In the genomic region with DNA sequence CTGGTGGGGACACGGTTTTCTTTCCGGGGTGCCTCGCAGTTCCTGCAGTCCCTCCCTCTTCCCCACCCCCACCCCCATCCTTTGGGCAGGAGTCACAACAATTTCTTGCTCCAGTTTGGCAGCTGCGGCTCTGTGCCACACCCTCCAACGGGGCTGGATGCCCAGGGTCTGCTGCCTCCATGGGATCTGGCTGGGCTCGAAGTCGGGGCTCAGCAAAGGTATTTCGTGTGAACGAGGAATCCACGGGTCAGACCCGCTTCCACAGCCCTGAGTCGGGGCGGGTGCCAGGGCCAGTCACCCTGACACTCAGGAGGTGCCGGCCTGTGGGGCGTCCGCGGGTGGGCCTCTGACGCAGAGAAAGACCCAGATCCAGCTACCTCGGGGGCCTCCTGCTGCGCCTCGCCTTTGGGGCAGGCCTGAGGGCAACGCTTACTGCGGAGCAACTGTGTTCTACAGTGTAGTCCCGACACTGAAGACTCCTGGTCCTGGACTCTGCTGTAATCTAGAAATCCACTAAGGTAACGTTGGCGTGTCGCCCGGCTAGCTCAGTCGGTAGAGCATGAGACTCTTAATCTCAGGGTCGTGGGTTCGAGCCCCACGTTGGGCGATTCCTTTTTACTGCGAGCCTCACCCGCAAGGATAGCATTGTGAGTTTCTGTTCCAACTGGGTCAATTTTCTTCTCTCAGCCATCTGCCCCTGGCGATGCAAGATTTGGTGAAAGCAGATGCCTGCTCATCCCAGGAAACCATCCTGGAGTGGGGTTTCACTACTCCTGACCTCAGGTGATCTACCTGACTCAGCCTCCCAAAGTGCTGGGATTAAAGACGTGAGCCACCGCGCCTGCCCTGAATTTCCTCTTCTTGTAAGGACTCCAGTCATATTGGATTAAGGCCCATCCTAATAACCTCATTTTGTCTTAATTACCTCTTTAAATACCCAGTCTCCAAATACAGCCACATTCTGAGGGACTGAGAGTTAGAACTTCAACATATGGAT, we compare ENCODE assay signal across 8 cellular contexts. TPM values are rescaled to one million over a fixed set of nuclear protein-coding genes. Genes with fewer than 3 reads are reported as not detected.
DNase-seq lines count a peak whose midpoint lies in the region; ATAC-seq and TF ChIP-seq lines count a peak whose summit lies in the region.

No MANE protein-coding gene starts in this region.

- TF ChIP-seq POLR2A in erythroblast (IDR thresholded peaks at IDR 0.05; ENCODE audit: low read length): no peak

- H3K27ac Mint-ChIP-seq in stimulated activated naive CD8-positive, alpha-beta T cell treated with anti-CD3 and anti-CD28 coated beads, Interleukin-15, Interleukin-2, amounts not matched to agents 100 ng/mL and 50 ng/mL, for 24 hours: peak overlapping the region; percentile 84

- no peak for ATAC-seq in HG02884 (IDR thresholded peaks at IDR 0.05; ENCODE audit: unreplicated experiment)

- H3K36me3 Mint-ChIP-seq in stimulated activated naive CD8-positive, alpha-beta T cell treated with anti-CD3 and anti-CD28 coated beads, Interleukin-15, Interleukin-2, amounts not matched to agents 100 ng/mL and 50 ng/mL, for 24 hours (ENCODE audit: low read depth): no peaks in the 10 kb centered on the region

- no peaks in the 10 kb centered on the region for H3K9me3 Mint-ChIP-seq in stimulated activated naive CD8-positive, alpha-beta T cell treated with anti-CD3 and anti-CD28 coated beads, Interleukin-15, Interleukin-2, amounts not matched to agents 100 ng/mL and 50 ng/mL, for 24 hours

- DNase-seq in activated naive CD4-positive, alpha-beta T cell treated with Interleukin-2 at 50 U/mL for 16 hours: peak; percentile 29
- no peak for DNase-seq in activated naive CD4-positive, alpha-beta T cell (lab: John Stamatoyannopoulos, UW)
- DNase-seq in OCI-M1 (lab: John Stamatoyannopoulos, UW) (peak; percentile 94), erythroblast (lab: John Stamatoyannopoulos, UW) (peak; percentile 71 to 78), SK-N-DZ (ENCODE audit: low spot score) (no peak), COLO668 (lab: John Stamatoyannopoulos, UW; ENCODE audit: unreplicated experiment) (no peak)

- peaks cover 44% of the 10 kb centered on the region for H3K4me1 Mint-ChIP-seq in stimulated activated naive CD8-positive, alpha-beta T cell treated with anti-CD3 and anti-CD28 coated beads, Interleukin-15, Interleukin-2, amounts not matched to agents 100 ng/mL and 50 ng/mL, for 24 hours (ENCODE audit: low read depth)

- H3K27me3 Mint-ChIP-seq in stimulated activated naive CD8-positive, alpha-beta T cell treated with anti-CD3 and anti-CD28 coated beads, Interleukin-15, Interleukin-2, amounts not matched to agents 100 ng/mL and 50 ng/mL, for 24 hours: peaks cover 76% of the 10 kb centered on the region

- H3K4me3 Mint-ChIP-seq in stimulated activated naive CD8-positive, alpha-beta T cell treated with anti-CD3 and anti-CD28 coated beads, Interleukin-15, Interleukin-2, amounts not matched to agents 100 ng/mL and 50 ng/mL, for 24 hours: peak overlapping the region; percentile 53

RNA-seq across cellular contexts. Expression of gene OR1F1, which starts 12.5 kb away (rescaled TPM):
- not detected in 2 replicates for polyA plus RNA-seq in SK-N-DZ (2014; cell fraction: cytosol; rRNA removed)
- polyA plus RNA-seq in SK-N-DZ (2014; cell fraction: nucleus; rRNA removed): not detected in 2 replicates

RNA-seq across cellular contexts. Expression of gene ZNF213, which starts 40.6 kb away (rescaled TPM):
- 6.1 and 7.0 TPM in 2 replicates for polyA plus RNA-seq in SK-N-DZ (2014; cell fraction: cytosol; rRNA removed)
- 7.0 and 9.3 TPM in 2 replicates for polyA plus RNA-seq in SK-N-DZ (2014; cell fraction: nucleus; rRNA removed)

RNA-seq across cellular contexts. Expression of gene ZNF200, which starts 59.5 kb away (rescaled TPM):
- 9.5 and 12.0 TPM in 2 replicates for polyA plus RNA-seq in SK-N-DZ (2014; cell fraction: cytosol; rRNA removed)
- polyA plus RNA-seq in SK-N-DZ (2014; cell fraction: nucleus; rRNA removed): 9.0 and 10.5 TPM in 2 replicates

Comparison
In these comparisons a context has a peak if more than half of its experiments do, and no peak if none do; other contexts are left out.
1. DNase-seq: peak in activated naive CD4-positive, alpha-beta T cell treated with Interleukin-2 at 50 U/mL for 16 hours (single experiment), OCI-M1 (single experiment) and erythroblast (2 of 2); none in activated naive CD4-positive, alpha-beta T cell (0 of 4), SK-N-DZ (single experiment) and COLO668 (single experiment).